ENCODE assay signal across 8 cellular contexts in the genomic region with DNA sequence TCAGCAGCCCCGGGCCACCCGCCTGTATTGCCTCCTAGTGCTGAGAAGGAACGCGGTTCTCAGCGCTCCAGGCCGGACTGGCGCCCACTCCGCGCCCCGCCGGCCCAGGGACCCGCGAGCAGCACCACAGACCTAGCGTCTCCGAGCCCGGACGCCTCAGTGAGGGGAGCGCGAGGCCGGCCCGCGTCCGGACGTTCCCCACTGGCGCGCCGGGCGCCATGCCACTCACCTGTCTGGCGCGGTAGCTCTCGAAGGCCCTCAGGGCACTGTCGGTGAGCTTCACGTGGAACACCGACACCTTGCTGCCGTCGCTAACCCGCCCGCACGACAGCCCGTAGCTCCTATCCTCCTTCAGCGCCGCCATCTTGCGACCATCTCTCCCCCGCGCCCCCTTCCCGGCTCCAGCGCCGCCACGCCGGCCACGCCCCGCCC. TPM values are rescaled to one million over a fixed set of nuclear protein-coding genes. Genes with fewer than 3 reads are reported as not detected.
DNase-seq lines count a peak whose midpoint lies in the region; ATAC-seq and TF ChIP-seq lines count a peak whose summit lies in the region.

TSS of gene ELL (minus strand) at position 379 of the 432 bp plus-strand sequence. CDS start at position 364, 15 bp downstream.

- peak within 1 kb of the TSS; percentile 98 for H3K9ac ChIP-seq in BLaER1

- H3K4me1 ChIP-seq in BLaER1 (peaks cover 29% of the 10 kb centered on the region), foreskin keratinocyte (peaks cover 3% of the 10 kb centered on the region), prostate gland (replicated peaks) (no peaks in the 10 kb centered on the region)

- in situ Hi-C loops in ACHN (cut with HindIII; ENCODE audit: low pct_ligation_motif_present, low pct_unique_long_range_greater_than_20kb, low sequenced_read_pairs) = no loop called here

- H3K27me3 ChIP-seq in BLaER1 (no peaks in the 10 kb centered on the region), foreskin keratinocyte (no peaks in the 10 kb centered on the region), prostate gland (replicated peaks; ENCODE audit: insufficient read depth) (no peaks in the 10 kb centered on the region)

- peak within 1 kb of the TSS; percentile 99 for H3K4me2 ChIP-seq in BLaER1

- H3K4me3 ChIP-seq in BLaER1 (peak within 1 kb of the TSS; percentile 100), prostate gland (peak within 1 kb of the TSS; percentile 82 to 93)

- intact Hi-C loops in prostate gland (cut with DNase I) = loop anchor here (5.0 kb wide), 2 partner anchors 36 to 64 kb away; partner anchors contain the start of gene KXD1

- ATAC-seq in GM21737 (IDR thresholded peaks at IDR 0.05; ENCODE audit: unreplicated experiment) = peak; percentile 5
- ATAC-seq in SK-N-SH treated with all-trans-retinoic acid at 6 μM for 48 hours = peak; percentile 8
- no peak for ATAC-seq in foreskin keratinocyte

- H3K36me3 ChIP-seq in BLaER1 (no peaks in the 10 kb centered on the region), prostate gland (no peaks in the 10 kb centered on the region)

- WGBS in prostate gland = 0% methylated on average over 19 of the region's 52 CpGs

- peaks cover 48% of the 10 kb centered on the region for H4K20me1 ChIP-seq in BLaER1

- H3K9me3 ChIP-seq in BLaER1 (no peaks in the 10 kb centered on the region), prostate gland (no peaks in the 10 kb centered on the region)

- H3K27ac ChIP-seq in BLaER1 (peak within 1 kb of the TSS; percentile 96), foreskin keratinocyte (peak within 1 kb of the TSS; percentile 84), prostate gland (peak within 1 kb of the TSS; percentile 93 to 94)

- no peak for TF ChIP-seq CTCF in foreskin keratinocyte (conservative IDR thresholded peaks at IDR 0.05)
- TF ChIP-seq CTCF in prostate gland (IDR thresholded peaks at IDR 0.05) = no peak

- TF ChIP-seq POLR2A in prostate gland (IDR thresholded peaks at IDR 0.05) = peak; percentile 98

- DNase-seq in foreskin keratinocyte (no peak), prostate gland (ENCODE audit: low spot score) (no peak), ACHN (no peak), NCI-H146 treated with DMSO at 0.1 percent for 48 hours (lab: John Stamatoyannopoulos, UW; ENCODE audit: unreplicated experiment) (no peak), CD1c-positive myeloid dendritic cell (ENCODE audit: extremely low spot score) (no peak)

TF ChIP-seq in SK-N-SH treated with all-trans-retinoic acid at 6 μM for 48 hours, 23 proteins besides CTCF, POLR2A, EP300 and RAD21:
- TF ChIP-seq ZFP3 (CRISPR knock-in tag; IDR thresholded peaks at IDR 0.05) = no peak
- no peak for TF ChIP-seq TOX (CRISPR knock-in tag; IDR thresholded peaks at IDR 0.05; ENCODE audit: borderline replicate concordance)
- TF ChIP-seq, protein P1, sequence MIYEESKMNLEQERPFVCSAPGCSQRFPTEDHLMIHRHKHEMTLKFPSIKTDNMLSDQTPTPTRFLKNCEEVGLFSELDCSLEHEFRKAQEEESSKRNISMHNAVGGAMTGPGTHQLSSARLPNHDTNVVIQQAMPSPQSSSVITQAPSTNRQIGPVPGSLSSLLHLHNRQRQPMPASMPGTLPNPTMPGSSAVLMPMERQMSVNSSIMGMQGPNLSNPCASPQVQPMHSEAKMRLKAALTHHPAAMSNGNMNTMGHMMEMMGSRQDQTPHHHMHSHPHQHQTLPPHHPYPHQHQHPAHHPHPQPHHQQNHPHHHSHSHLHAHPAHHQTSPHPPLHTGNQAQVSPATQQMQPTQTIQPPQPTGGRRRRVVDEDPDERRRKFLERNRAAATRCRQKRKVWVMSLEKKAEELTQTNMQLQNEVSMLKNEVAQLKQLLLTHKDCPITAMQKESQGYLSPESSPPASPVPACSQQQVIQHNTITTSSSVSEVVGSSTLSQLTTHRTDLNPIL (CRISPR knock-in tag; IDR thresholded peaks at IDR 0.05; ENCODE audit: low read depth) = no peak
- TF ChIP-seq TCF4 (CRISPR knock-in tag; IDR thresholded peaks at IDR 0.05; ENCODE audit: borderline replicate concordance) = no peak
- no peak for TF ChIP-seq ISL1 (CRISPR knock-in tag; IDR thresholded peaks at IDR 0.05)
- no peak for TF ChIP-seq ZNF8 (CRISPR knock-in tag; IDR thresholded peaks at IDR 0.05)
- TF ChIP-seq CSDC2 (CRISPR knock-in tag; IDR thresholded peaks at IDR 0.05) = no peak
- TF ChIP-seq POU6F1 (CRISPR knock-in tag; IDR thresholded peaks at IDR 0.05; ENCODE audit: borderline replicate concordance, low read depth) = no peak
- no peak for TF ChIP-seq PATZ1 (CRISPR knock-in tag; IDR thresholded peaks at IDR 0.05; ENCODE audit: borderline replicate concordance)
- no peak for TF ChIP-seq RARB (CRISPR knock-in tag; IDR thresholded peaks at IDR 0.05)
- no peak for TF ChIP-seq ARNTL (CRISPR knock-in tag; IDR thresholded peaks at IDR 0.05; ENCODE audit: borderline replicate concordance, low read depth)

RNA-seq across cellular contexts. Expression of gene ELL, which starts in this region (rescaled TPM):
- total RNA-seq in foreskin keratinocyte (13.0 and 13.4 TPM in 2 replicates), prostate gland (10 to 100 TPM; 10.7 to 44.4 TPM)
- polyA plus RNA-seq in foreskin keratinocyte = 6.8 and 8.1 TPM in 2 replicates
